Comparison of ENCODE assay signal across 11 cellular contexts in the genomic region with DNA sequence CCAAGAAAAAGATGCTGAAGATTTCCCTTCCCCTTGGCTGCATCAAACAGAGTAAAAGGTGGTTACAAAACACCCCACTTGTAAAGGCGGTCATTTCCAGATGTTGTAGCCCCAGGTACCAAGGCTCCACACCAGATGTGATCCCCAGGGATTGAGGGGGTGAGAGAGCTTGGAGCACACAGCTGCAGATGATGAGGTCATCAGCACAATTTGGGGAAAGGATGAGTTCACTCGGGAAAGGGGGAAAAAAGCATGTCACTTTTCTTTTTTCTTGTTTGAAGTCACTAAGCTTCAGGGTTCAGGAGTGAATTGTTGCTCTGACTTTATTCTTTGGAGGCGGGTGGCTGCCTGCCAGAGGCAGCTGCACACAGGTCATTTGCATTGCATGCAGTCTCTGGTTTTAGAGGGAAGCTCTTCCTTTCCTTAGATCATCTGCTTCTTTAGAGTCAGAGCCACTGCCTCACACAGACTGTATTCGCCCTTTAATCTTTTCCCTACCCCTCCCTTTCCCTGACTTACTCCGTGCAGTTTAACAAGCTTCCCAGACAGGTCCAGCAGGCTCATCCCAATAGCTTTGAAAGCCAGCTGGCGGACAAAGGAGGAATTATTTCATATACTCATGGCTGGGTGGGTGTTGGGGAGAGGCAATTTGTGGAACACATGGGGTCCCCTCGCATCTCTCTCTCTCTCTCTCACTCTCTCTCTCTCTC.
DNase-seq lines count a peak whose midpoint lies in the region; ATAC-seq and TF ChIP-seq lines count a peak whose summit lies in the region.
"Had no signal": no experiment of that assay in that cellular context is flagged by ENCODE, and none has a peak within 500 bp of the region (broad histone marks: within the 10 kb centered on the region; RNA-seq: fewer than 3 reads in every experiment).

No MANE protein-coding gene starts in this region.

- H3K18ac ChIP-seq in trophoblast cell (ENCODE audit: low read length), result no peak overlapping the region

- no peaks in the 10 kb centered on the region for H3K27me3 ChIP-seq in trophoblast cell (ENCODE audit: insufficient read depth, low read length)

- H3K27ac ChIP-seq in trophoblast cell (ENCODE audit: low read depth, low read length), result no peak overlapping the region

- H2BK120ac ChIP-seq in trophoblast cell (ENCODE audit: insufficient read depth, low read length, poor library complexity), result no peak overlapping the region

- H4K8ac ChIP-seq in trophoblast cell (ENCODE audit: low read depth, low read length), result no peak overlapping the region

- no peak overlapping the region for H2BK12ac ChIP-seq in trophoblast cell (ENCODE audit: low read length)

- H3K4me3 ChIP-seq in LNCaP clone FGC (ENCODE audit: low read depth, low read length) (no peak overlapping the region), epithelial cell of esophagus (ENCODE audit: low read length) (no peak overlapping the region), trophoblast cell (ENCODE audit: low read depth, low read length) (no peak overlapping the region)
- H3K4me3 ChIP-seq: K562 had no signal

- no peak overlapping the region for H3K4me2 ChIP-seq in trophoblast cell (ENCODE audit: low read length)

- H3K9ac ChIP-seq in trophoblast cell (ENCODE audit: low read length), result no peak overlapping the region

- no peak overlapping the region for H2BK5ac ChIP-seq in trophoblast cell (ENCODE audit: low read depth, low read length, poor library complexity)

- no peaks in the 10 kb centered on the region for H3K79me1 ChIP-seq in trophoblast cell (ENCODE audit: low read length)

- H4K91ac ChIP-seq in trophoblast cell (ENCODE audit: low read depth, low read length), result no peak overlapping the region

- WGBS in trophoblast cell (ENCODE audit: extremely low coverage, insufficient coverage, insufficient read length), result no CpG with 5 or more reads among the region's 7 CpGs

- H3K79me2 ChIP-seq in trophoblast cell (ENCODE audit: control insufficient read depth, insufficient read depth, low read length, poor library complexity), result no peaks in the 10 kb centered on the region

- no peak overlapping the region for H3K4ac ChIP-seq in trophoblast cell (ENCODE audit: low read depth, low read length)

- H4K12ac ChIP-seq in trophoblast cell (ENCODE audit: low read depth, low read length), result no peak overlapping the region

- H3K4me1 ChIP-seq in trophoblast cell (ENCODE audit: control insufficient read depth in 1 of 2, insufficient read depth in 2 of 2, low read length in 2 of 2), result peaks cover 6 to 13% of the 10 kb centered on the region in 2 experiments

- TF ChIP-seq CTCF in LNCaP clone FGC (IDR thresholded peaks at IDR 0.05; ENCODE audit: control insufficient read depth, extremely low read depth, insufficient read depth) (peak; percentile 19; the same call in 1 of the 2 replicates), epithelial cell of esophagus (IDR thresholded peaks at IDR 0.05; ENCODE audit: insufficient read depth, low read depth, low read length, missing control alignments) (peak; percentile 32)

- no peak overlapping the region for H3K23ac ChIP-seq in trophoblast cell (ENCODE audit: low read length)

- no peak overlapping the region for H2AK5ac ChIP-seq in trophoblast cell (ENCODE audit: low read length)

- H3K9me3 ChIP-seq in trophoblast cell (ENCODE audit: insufficient read depth, low read depth, low read length), result no peaks in the 10 kb centered on the region

- no peak overlapping the region for H3K14ac ChIP-seq in trophoblast cell (ENCODE audit: low read length)

- no peak overlapping the region for H2AFZ ChIP-seq in trophoblast cell (ENCODE audit: insufficient read depth, low read length, poor library complexity)

- peak; percentile 57 for ATAC-seq in GM19328 (IDR thresholded peaks at IDR 0.05; ENCODE audit: unreplicated experiment)
- ATAC-seq: K562 had no signal

- peak; percentile 76 for DNase-seq in LNCaP clone FGC (ENCODE audit: low read depth)
- peak; percentile 86 for DNase-seq in epithelial cell of esophagus (ENCODE audit: low read depth)
- peak; percentile 3 to 32 for DNase-seq in trophoblast cell
- no peak for DNase-seq in NCI-H446 treated with DMSO at 0.1 percent for 48 hours (lab: John Stamatoyannopoulos, UW)
- DNase-seq in stimulated activated naive CD4-positive, alpha-beta T cell treated with Interleukin-2 at 50 U/mL for 16 hours (lab: John Stamatoyannopoulos, UW), result no peak
- DNase-seq in NCI-H1436 treated with DMSO at 0.1 percent for 48 hours (lab: John Stamatoyannopoulos, UW), result no peak
- DNase-seq: activated B cell treated with CpG ODN at 0.5 μM for 24 hours; activated naive CD4-positive, alpha-beta T cell; effector CD4-positive, alpha-beta T cell had no signal

- H3K36me3 ChIP-seq in trophoblast cell (ENCODE audit: control insufficient read depth in 1 of 2, insufficient read depth in 2 of 2, low read length in 2 of 2), result no peaks in the 10 kb centered on the region

Comparison
In these comparisons a context has a peak if more than half of its experiments do, and no peak if none do; other contexts are left out.
1. DNase-seq: peak in LNCaP clone FGC (single experiment), epithelial cell of esophagus (single experiment) and trophoblast cell (2 of 2); none in NCI-H446 treated with DMSO at 0.1 percent for 48 hours (single experiment), stimulated activated naive CD4-positive, alpha-beta T cell treated with Interleukin-2 at 50 U/mL for 16 hours (single experiment) and NCI-H1436 treated with DMSO at 0.1 percent for 48 hours (single experiment).